Comparison of ENCODE assay signal across 1 cellular context in the genomic region with DNA sequence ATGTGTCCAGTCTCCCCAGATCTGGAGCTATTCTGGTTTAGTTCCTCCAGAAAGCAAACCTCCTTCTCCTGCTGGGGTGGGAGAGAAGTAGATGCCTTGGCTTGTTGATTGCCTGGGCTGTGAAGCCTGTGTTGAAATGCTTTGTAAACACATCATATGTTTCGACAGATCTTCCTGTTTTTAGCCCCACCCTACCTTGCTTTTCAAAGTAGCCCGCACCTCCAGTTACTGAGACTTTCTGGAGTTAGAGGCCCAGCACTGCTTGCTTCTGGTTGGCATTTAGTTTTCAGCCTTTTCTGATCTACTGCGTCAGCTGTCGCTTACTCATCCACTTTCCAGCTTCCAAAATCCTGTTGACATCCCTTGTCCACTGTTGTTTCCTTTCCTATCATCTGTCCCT.
A peak's percentile ranks its signal among the peaks of the same experiment; 100 is the strongest.
TF ChIP-seq lines count a peak whose summit lies in the region.

No MANE protein-coding gene starts in this region.

TF ChIP-seq in HepG2, 621 proteins besides CTCF, POLR2A, EP300 and RAD21 (continued from another document and continues in another):
- TF ChIP-seq, protein P1, sequence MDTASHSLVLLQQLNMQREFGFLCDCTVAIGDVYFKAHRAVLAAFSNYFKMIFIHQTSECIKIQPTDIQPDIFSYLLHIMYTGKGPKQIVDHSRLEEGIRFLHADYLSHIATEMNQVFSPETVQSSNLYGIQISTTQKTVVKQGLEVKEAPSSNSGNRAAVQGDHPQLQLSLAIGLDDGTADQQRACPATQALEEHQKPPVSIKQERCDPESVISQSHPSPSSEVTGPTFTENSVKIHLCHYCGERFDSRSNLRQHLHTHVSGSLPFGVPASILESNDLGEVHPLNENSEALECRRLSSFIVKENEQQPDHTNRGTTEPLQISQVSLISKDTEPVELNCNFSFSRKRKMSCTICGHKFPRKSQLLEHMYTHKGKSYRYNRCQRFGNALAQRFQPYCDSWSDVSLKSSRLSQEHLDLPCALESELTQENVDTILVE (CRISPR knock-in tag; IDR thresholded peaks at IDR 0.05), result peak; percentile 81
- TF ChIP-seq ZNF652 (CRISPR knock-in tag; IDR thresholded peaks at IDR 0.05; ENCODE audit: borderline replicate concordance, low read depth), result no peak
- no peak for TF ChIP-seq TSC22D2 (CRISPR knock-in tag; IDR thresholded peaks at IDR 0.05; ENCODE audit: borderline replicate concordance)
- TF ChIP-seq, protein P2, sequence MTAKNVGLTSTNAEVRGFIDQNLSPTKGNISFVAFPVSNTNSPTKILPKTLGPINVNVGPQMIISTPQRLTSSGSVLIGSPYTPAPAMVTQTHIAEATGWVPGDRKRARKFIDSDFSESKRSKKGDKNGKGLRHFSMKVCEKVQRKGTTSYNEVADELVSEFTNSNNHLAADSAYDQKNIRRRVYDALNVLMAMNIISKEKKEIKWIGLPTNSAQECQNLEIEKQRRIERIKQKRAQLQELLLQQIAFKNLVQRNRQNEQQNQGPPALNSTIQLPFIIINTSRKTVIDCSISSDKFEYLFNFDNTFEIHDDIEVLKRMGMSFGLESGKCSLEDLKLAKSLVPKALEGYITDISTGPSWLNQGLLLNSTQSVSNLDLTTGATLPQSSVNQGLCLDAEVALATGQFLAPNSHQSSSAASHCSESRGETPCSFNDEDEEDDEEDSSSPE (CRISPR knock-in tag; IDR thresholded peaks at IDR 0.05), result no peak
- TF ChIP-seq TARDBP (CRISPR knock-in tag; IDR thresholded peaks at IDR 0.05), result no peak; the same call in 1 of the 2 replicates
- TF ChIP-seq, protein P3, sequence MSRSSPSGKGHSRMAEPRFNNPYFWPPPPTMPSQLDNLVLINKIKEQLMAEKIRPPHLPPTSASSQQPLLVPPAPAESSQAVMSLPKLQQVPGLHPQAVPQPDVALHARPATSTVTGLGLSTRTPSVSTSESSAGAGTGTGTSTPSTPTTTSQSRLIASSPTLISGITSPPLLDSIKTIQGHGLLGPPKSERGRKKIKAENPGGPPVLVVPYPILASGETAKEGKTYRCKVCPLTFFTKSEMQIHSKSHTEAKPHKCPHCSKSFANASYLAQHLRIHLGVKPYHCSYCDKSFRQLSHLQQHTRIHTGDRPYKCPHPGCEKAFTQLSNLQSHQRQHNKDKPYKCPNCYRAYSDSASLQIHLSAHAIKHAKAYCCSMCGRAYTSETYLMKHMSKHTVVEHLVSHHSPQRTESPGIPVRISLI (CRISPR knock-in tag; IDR thresholded peaks at IDR 0.05; ENCODE audit: borderline replicate concordance), result no peak; the same call in 1 of the 2 replicates
- TF ChIP-seq, protein P4, sequence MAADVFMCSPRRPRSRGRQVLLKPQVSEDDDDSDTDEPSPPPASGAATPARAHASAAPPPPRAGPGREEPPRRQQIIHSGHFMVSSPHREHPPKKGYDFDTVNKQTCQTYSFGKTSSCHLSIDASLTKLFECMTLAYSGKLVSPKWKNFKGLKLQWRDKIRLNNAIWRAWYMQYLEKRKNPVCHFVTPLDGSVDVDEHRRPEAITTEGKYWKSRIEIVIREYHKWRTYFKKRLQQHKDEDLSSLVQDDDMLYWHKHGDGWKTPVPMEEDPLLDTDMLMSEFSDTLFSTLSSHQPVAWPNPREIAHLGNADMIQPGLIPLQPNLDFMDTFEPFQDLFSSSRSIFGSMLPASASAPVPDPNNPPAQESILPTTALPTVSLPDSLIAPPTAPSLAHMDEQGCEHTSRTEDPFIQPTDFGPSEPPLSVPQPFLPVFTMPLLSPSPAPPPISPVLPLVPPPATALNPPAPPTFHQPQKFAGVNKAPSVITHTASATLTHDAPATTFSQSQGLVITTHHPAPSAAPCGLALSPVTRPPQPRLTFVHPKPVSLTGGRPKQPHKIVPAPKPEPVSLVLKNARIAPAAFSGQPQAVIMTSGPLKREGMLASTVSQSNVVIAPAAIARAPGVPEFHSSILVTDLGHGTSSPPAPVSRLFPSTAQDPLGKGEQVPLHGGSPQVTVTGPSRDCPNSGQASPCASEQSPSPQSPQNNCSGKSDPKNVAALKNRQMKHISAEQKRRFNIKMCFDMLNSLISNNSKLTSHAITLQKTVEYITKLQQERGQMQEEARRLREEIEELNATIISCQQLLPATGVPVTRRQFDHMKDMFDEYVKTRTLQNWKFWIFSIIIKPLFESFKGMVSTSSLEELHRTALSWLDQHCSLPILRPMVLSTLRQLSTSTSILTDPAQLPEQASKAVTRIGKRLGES (CRISPR knock-in tag; IDR thresholded peaks at IDR 0.05; ENCODE audit: borderline replicate concordance), result no peak
- TF ChIP-seq, protein P5, sequence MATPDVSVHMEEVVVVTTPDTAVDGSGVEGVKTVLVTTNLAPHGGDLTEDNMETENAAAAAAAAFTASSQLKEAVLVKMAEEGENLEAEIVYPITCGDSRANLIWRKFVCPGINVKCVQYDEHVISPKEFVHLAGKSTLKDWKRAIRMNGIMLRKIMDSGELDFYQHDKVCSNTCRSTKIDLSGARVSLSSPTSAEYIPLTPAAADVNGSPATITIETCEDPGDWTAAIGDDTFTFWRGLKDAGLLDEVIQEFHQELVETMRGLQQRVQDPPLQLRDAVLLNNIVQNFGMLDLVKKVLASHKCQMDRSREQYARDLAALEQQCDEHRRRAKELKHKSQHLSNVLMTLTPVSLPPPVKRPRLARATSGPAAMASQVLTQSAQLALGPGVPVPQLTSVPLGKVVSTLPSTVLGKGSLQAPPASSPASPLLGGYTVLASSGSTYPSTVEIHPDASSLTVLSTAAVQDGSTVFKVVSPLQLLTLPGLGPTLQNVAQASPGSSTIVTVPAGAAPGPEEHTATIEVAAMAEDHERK (CRISPR knock-in tag; IDR thresholded peaks at IDR 0.05; ENCODE audit: low read depth), result no peak
- TF ChIP-seq, protein P6, sequence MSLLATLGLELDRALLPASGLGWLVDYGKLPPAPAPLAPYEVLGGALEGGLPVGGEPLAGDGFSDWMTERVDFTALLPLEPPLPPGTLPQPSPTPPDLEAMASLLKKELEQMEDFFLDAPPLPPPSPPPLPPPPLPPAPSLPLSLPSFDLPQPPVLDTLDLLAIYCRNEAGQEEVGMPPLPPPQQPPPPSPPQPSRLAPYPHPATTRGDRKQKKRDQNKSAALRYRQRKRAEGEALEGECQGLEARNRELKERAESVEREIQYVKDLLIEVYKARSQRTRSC (CRISPR knock-in tag; IDR thresholded peaks at IDR 0.05; ENCODE audit: low read depth), result no peak
- 0 out of 2 replicates have a peak, but pooled peaks have one; percentile 29 for TF ChIP-seq ZNF12 (CRISPR knock-in tag; IDR thresholded peaks at IDR 0.05)
- no peak for TF ChIP-seq ETV6 (CRISPR knock-in tag; conservative IDR thresholded peaks at IDR 0.05)
- 0 out of 2 replicates have a peak, but pooled peaks have one; percentile 37 for TF ChIP-seq KDM6A (CRISPR knock-in tag; IDR thresholded peaks at IDR 0.05; ENCODE audit: low read depth)
- peak; percentile 72 for TF ChIP-seq TCF7 (IDR thresholded peaks at IDR 0.05; ENCODE audit: low read depth)
- TF ChIP-seq ZFP90 (CRISPR knock-in tag; IDR thresholded peaks at IDR 0.05; ENCODE audit: borderline replicate concordance), result no peak
- TF ChIP-seq NFIC (IDR thresholded peaks at IDR 0.05; ENCODE audit: low read length), result 0 out of 2 replicates have a peak, but pooled peaks have one; percentile 30
- TF ChIP-seq SRSF1 (optimal IDR thresholded peaks at IDR 0.05; ENCODE audit: low read depth, low read length), result no peak
- TF ChIP-seq, protein P7, sequence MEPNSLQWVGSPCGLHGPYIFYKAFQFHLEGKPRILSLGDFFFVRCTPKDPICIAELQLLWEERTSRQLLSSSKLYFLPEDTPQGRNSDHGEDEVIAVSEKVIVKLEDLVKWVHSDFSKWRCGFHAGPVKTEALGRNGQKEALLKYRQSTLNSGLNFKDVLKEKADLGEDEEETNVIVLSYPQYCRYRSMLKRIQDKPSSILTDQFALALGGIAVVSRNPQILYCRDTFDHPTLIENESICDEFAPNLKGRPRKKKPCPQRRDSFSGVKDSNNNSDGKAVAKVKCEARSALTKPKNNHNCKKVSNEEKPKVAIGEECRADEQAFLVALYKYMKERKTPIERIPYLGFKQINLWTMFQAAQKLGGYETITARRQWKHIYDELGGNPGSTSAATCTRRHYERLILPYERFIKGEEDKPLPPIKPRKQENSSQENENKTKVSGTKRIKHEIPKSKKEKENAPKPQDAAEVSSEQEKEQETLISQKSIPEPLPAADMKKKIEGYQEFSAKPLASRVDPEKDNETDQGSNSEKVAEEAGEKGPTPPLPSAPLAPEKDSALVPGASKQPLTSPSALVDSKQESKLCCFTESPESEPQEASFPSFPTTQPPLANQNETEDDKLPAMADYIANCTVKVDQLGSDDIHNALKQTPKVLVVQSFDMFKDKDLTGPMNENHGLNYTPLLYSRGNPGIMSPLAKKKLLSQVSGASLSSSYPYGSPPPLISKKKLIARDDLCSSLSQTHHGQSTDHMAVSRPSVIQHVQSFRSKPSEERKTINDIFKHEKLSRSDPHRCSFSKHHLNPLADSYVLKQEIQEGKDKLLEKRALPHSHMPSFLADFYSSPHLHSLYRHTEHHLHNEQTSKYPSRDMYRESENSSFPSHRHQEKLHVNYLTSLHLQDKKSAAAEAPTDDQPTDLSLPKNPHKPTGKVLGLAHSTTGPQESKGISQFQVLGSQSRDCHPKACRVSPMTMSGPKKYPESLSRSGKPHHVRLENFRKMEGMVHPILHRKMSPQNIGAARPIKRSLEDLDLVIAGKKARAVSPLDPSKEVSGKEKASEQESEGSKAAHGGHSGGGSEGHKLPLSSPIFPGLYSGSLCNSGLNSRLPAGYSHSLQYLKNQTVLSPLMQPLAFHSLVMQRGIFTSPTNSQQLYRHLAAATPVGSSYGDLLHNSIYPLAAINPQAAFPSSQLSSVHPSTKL (CRISPR knock-in tag; IDR thresholded peaks at IDR 0.05), result peak; percentile 59
- TF ChIP-seq DPF2 (CRISPR knock-in tag; IDR thresholded peaks at IDR 0.05; ENCODE audit: borderline replicate concordance, low read depth), result 0 out of 2 replicates have a peak, but pooled peaks have one; percentile 38
- no peak for TF ChIP-seq POLR2AphosphoS5 (IDR thresholded peaks at IDR 0.05; ENCODE audit: low read depth, low read length)
- no peak for TF ChIP-seq ZNF556 (CRISPR knock-in tag; IDR thresholded peaks at IDR 0.05; ENCODE audit: borderline replicate concordance)
- no peak for TF ChIP-seq KLF12 (CRISPR knock-in tag; IDR thresholded peaks at IDR 0.05; ENCODE audit: borderline replicate concordance)
- no peak for TF ChIP-seq NFRKB (IDR thresholded peaks at IDR 0.05)
- no peak for TF ChIP-seq ZKSCAN5 (CRISPR knock-in tag; IDR thresholded peaks at IDR 0.05)
- no peak for TF ChIP-seq ZNF567 (CRISPR knock-in tag; IDR thresholded peaks at IDR 0.05; ENCODE audit: borderline replicate concordance)
- no peak for TF ChIP-seq ZNF160 (CRISPR knock-in tag; IDR thresholded peaks at IDR 0.05)
- TF ChIP-seq HNRNPK (IDR thresholded peaks at IDR 0.05; ENCODE audit: low read depth, low read length, poor library complexity, severe bottlenecking), result no peak
- TF ChIP-seq JUND (CRISPR knock-in tag; IDR thresholded peaks at IDR 0.05), result no peak
- TF ChIP-seq SNAPC2 (CRISPR knock-in tag; IDR thresholded peaks at IDR 0.05), result no peak
- TF ChIP-seq ZNF232 (CRISPR knock-in tag; IDR thresholded peaks at IDR 0.05; ENCODE audit: borderline replicate concordance), result no peak
- TF ChIP-seq, protein P8, sequence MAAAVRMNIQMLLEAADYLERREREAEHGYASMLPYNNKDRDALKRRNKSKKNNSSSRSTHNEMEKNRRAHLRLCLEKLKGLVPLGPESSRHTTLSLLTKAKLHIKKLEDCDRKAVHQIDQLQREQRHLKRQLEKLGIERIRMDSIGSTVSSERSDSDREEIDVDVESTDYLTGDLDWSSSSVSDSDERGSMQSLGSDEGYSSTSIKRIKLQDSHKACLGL (CRISPR knock-in tag; IDR thresholded peaks at IDR 0.05), result no peak
- TF ChIP-seq, protein P9, sequence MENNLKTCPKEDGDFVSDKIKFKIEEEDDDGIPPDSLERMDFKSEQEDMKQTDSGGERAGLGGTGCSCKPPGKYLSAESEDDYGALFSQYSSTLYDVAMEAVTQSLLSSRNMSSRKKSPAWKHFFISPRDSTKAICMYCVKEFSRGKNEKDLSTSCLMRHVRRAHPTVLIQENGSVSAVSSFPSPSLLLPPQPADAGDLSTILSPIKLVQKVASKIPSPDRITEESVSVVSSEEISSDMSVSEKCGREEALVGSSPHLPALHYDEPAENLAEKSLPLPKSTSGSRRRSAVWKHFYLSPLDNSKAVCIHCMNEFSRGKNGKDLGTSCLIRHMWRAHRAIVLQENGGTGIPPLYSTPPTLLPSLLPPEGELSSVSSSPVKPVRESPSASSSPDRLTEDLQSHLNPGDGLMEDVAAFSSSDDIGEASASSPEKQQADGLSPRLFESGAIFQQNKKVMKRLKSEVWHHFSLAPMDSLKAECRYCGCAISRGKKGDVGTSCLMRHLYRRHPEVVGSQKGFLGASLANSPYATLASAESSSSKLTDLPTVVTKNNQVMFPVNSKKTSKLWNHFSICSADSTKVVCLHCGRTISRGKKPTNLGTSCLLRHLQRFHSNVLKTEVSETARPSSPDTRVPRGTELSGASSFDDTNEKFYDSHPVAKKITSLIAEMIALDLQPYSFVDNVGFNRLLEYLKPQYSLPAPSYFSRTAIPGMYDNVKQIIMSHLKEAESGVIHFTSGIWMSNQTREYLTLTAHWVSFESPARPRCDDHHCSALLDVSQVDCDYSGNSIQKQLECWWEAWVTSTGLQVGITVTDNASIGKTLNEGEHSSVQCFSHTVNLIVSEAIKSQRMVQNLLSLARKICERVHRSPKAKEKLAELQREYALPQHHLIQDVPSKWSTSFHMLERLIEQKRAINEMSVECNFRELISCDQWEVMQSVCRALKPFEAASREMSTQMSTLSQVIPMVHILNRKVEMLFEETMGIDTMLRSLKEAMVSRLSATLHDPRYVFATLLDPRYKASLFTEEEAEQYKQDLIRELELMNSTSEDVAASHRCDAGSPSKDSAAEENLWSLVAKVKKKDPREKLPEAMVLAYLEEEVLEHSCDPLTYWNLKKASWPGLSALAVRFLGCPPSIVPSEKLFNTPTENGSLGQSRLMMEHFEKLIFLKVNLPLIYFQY (CRISPR knock-in tag; IDR thresholded peaks at IDR 0.05; ENCODE audit: borderline replicate concordance), result no peak
- TF ChIP-seq, protein P10, sequence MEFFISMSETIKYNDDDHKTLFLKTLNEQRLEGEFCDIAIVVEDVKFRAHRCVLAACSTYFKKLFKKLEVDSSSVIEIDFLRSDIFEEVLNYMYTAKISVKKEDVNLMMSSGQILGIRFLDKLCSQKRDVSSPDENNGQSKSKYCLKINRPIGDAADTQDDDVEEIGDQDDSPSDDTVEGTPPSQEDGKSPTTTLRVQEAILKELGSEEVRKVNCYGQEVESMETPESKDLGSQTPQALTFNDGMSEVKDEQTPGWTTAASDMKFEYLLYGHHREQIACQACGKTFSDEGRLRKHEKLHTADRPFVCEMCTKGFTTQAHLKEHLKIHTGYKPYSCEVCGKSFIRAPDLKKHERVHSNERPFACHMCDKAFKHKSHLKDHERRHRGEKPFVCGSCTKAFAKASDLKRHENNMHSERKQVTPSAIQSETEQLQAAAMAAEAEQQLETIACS (CRISPR knock-in tag; IDR thresholded peaks at IDR 0.05), result no peak
- TF ChIP-seq HOXA9 (CRISPR knock-in tag; IDR thresholded peaks at IDR 0.05; ENCODE audit: borderline replicate concordance), result no peak
- TF ChIP-seq, protein P11, sequence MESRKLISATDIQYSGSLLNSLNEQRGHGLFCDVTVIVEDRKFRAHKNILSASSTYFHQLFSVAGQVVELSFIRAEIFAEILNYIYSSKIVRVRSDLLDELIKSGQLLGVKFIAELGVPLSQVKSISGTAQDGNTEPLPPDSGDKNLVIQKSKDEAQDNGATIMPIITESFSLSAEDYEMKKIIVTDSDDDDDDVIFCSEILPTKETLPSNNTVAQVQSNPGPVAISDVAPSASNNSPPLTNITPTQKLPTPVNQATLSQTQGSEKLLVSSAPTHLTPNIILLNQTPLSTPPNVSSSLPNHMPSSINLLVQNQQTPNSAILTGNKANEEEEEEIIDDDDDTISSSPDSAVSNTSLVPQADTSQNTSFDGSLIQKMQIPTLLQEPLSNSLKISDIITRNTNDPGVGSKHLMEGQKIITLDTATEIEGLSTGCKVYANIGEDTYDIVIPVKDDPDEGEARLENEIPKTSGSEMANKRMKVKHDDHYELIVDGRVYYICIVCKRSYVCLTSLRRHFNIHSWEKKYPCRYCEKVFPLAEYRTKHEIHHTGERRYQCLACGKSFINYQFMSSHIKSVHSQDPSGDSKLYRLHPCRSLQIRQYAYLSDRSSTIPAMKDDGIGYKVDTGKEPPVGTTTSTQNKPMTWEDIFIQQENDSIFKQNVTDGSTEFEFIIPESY (CRISPR knock-in tag; IDR thresholded peaks at IDR 0.05), result no peak
- no peak for TF ChIP-seq ZSCAN21 (CRISPR knock-in tag; IDR thresholded peaks at IDR 0.05; ENCODE audit: borderline replicate concordance)
